Comparison of ENCODE assay signal across 8 cellular contexts in the genomic region with DNA sequence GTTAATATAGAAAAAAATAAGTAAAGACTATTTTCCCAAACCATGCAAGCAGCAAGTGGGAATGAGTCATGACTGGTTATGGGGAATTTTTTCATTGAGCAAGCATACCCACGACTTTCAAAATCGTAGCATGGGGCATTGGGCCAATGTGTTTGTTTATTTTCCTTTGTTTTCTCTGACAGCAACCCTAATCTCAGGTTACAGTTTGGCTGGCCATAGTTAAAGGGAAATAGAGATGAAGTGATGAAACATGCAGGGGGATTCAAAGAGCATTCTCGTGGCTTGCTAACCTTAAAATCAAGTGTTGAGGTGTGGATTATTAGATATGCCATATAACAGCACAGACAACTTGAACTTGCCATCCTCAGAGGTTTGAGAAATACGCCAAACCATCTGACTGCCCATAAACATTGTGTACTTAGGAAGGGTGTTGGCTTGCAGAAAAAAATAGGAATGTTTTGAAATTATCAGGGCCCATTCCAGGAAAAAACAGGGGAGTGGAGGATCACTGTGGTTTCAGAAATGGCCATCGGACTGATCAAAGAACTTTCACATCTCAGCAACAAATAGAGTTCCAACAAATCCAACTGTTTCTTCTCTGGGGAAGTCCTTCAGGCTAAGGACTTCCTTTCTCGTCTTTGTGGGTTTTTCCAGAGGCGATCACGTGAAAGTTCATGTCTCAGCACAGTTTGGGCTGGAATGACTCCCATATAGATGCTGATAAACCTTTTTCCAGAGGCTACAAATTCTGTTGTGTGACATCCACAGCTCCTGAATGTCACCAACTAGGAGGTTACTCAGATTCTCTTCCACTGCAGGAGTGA.
DNase-seq lines count a peak whose midpoint lies in the region; ATAC-seq and TF ChIP-seq lines count a peak whose summit lies in the region.

No MANE protein-coding gene starts in this region.

- H3K9me3 Mint-ChIP-seq in natural killer cell treated with Interleukin-12 subunit alpha and Interleukin-12 subunit beta and Interleukin-15 and Interleukin-18, amount 100 ng/mL, for 72 hours: no peaks in the 10 kb centered on the region
- H3K9me3 Mint-ChIP-seq in natural killer cell: no peaks in the 10 kb centered on the region

- DNase-seq in natural killer cell treated with Interleukin-12 subunit alpha and Interleukin-12 subunit beta and Interleukin-15 and Interleukin-18, amount 100 ng/mL, for 72 hours (ENCODE audit: low spot score): peak; percentile 60
- DNase-seq in natural killer cell: no peak
- peak; percentile 98 for DNase-seq in adipocyte (ENCODE audit: low read depth)
- DNase-seq in left lobe of liver (ENCODE audit: low spot score): peak; percentile 80
- no peak for DNase-seq in anterior cingulate cortex (lab: John Stamatoyannopoulos, UW)
- no peak for DNase-seq in GM10266 (ENCODE audit: extremely low spot score)
- no peak for DNase-seq in GDM1 (lab: John Stamatoyannopoulos, UW)

- peak overlapping the region in 1 of 2 donors; percentile 84 for H3K27ac Mint-ChIP-seq in natural killer cell treated with Interleukin-12 subunit alpha and Interleukin-12 subunit beta and Interleukin-15 and Interleukin-18, amount 100 ng/mL, for 72 hours
- no peak overlapping the region for H3K27ac Mint-ChIP-seq in natural killer cell

- peaks cover 0 to 8% of the 10 kb centered on the region in 2 donors for H3K27me3 Mint-ChIP-seq in natural killer cell treated with Interleukin-12 subunit alpha and Interleukin-12 subunit beta and Interleukin-15 and Interleukin-18, amount 100 ng/mL, for 72 hours
- peaks cover 7 to 13% of the 10 kb centered on the region in 2 donors for H3K27me3 Mint-ChIP-seq in natural killer cell (ENCODE audit: low read depth in 2 of 2)

- ATAC-seq in natural killer cell treated with Interleukin-12 subunit alpha and Interleukin-12 subunit beta and Interleukin-15 and Interleukin-18, amount 100 ng/mL, for 72 hours: peak in 1 of 2 donors; percentile 72
- ATAC-seq in natural killer cell (no peak), left lobe of liver (peak; percentile 82), GM19452 (IDR thresholded peaks at IDR 0.05; ENCODE audit: unreplicated experiment) (no peak)

- no peaks in the 10 kb centered on the region for H3K36me3 ChIP-seq in adipocyte (ENCODE audit: control insufficient read depth, insufficient read depth, low read length, severe bottlenecking)

- H3K4me3 ChIP-seq in adipocyte (ENCODE audit: low read length): peak overlapping the region; percentile 56

- peaks cover 5% of the 10 kb centered on the region for H3K36me3 Mint-ChIP-seq in natural killer cell treated with Interleukin-12 subunit alpha and Interleukin-12 subunit beta and Interleukin-15 and Interleukin-18, amount 100 ng/mL, for 72 hours
- H3K36me3 Mint-ChIP-seq in natural killer cell: no peaks in the 10 kb centered on the region

- peaks cover 23 to 26% of the 10 kb centered on the region in 2 donors for H3K4me1 Mint-ChIP-seq in natural killer cell treated with Interleukin-12 subunit alpha and Interleukin-12 subunit beta and Interleukin-15 and Interleukin-18, amount 100 ng/mL, for 72 hours (ENCODE audit: low read depth in 2 of 2)
- no peaks in the 10 kb centered on the region for H3K4me1 Mint-ChIP-seq in natural killer cell

- peak overlapping the region; percentile 32 for H3K4me3 Mint-ChIP-seq in natural killer cell treated with Interleukin-12 subunit alpha and Interleukin-12 subunit beta and Interleukin-15 and Interleukin-18, amount 100 ng/mL, for 72 hours
- H3K4me3 Mint-ChIP-seq in natural killer cell: no peak overlapping the region

- no peaks in the 10 kb centered on the region for H3K27me3 ChIP-seq in adipocyte (replicated peaks; ENCODE audit: control insufficient read depth, insufficient read depth, low read length)

- no peaks in the 10 kb centered on the region for H3K9me3 ChIP-seq in adipocyte (ENCODE audit: control insufficient read depth, low read length)

- H3K9ac ChIP-seq in adipocyte (ENCODE audit: low read length): peak overlapping the region; percentile 76

- TF ChIP-seq CTCF in natural killer cell (IDR thresholded peaks at IDR 0.05) (no peak), GM10266 (IDR thresholded peaks at IDR 0.05; ENCODE audit: control insufficient read depth, insufficient read depth, low read depth, missing control alignments) (no peak)

- peaks cover 41% of the 10 kb centered on the region for H3K4me1 ChIP-seq in adipocyte (ENCODE audit: control insufficient read depth, insufficient read depth, low read length)

- intact Hi-C loops in natural killer cell (cut with micrococcal nuclease): no loop called here

Comparison
In these comparisons a context has a peak if more than half of its experiments do, and no peak if none do; other contexts are left out.
1. DNase-seq: peak in natural killer cell treated with Interleukin-12 subunit alpha and Interleukin-12 subunit beta and Interleukin-15 and Interleukin-18, amount 100 ng/mL, for 72 hours (single experiment), adipocyte (single experiment) and left lobe of liver (single experiment); none in natural killer cell (single experiment), anterior cingulate cortex (0 of 58), GM10266 (single experiment) and GDM1 (single experiment).